Comparison of ENCODE assay signal across 14 cellular contexts in the genomic region with DNA sequence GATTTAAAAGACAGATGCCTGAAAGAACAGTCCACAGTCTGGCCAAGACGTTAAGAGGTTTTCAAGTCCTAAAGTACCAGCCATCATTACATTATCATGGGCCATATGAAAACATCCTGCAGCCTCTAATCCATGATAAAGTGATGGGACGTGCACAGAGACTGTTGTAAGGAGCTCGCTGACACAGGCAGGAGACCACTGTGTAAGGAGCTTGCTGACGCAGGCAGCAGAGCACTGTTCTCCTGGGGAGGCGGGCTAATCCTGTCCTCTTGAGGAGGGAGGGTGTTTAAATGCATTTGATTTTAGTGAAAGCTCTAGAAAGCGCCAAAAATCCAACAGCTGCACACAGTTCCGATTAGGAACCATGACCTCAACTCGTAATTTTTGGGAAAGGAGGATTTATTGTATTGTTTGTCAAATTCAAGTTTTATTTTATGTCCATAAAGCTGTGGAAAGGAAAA. TPM values are rescaled to one million over a fixed set of nuclear protein-coding genes. Genes with fewer than 3 reads are reported as not detected.
DNase-seq lines count a peak whose midpoint lies in the region; ATAC-seq, FAIRE-seq and TF ChIP-seq lines count a peak whose summit lies in the region.
"Had no signal": no experiment of that assay in that cellular context is flagged by ENCODE, and none has a peak within 500 bp of the region (broad histone marks: within the 10 kb centered on the region; RNA-seq: fewer than 3 reads in every experiment).

No MANE protein-coding gene starts in this region.

- DNase-seq in HepG2 (ENCODE audit: low spot score) = no peak
- DNase-seq in right lobe of liver = no peak
- DNase-seq in fibroblast of villous mesenchyme (ENCODE audit: low read depth) = peak; percentile 81
- DNase-seq in nephron progenitor cell = peak; percentile 18
- DNase-seq in KBM-7 = no peak
- DNase-seq in H7 = no peak
- DNase-seq in activated T-helper 2 cell treated with anti-CD3 and anti-CD28 coated beads, Interferon-gamma antibody, Interleukin-2, Interleukin-4, amounts not matched to agents 10 μg/mL and 5 μg/mL and 100 μg/mL, durations not matched to agents 14 hours and 24 hours and 36 hours (ENCODE audit: low spot score) = no peak
- DNase-seq: activated CD4-positive, CD25-positive, alpha-beta regulatory T cell treated with anti-CD3 and anti-CD28 coated beads, Interleukin-2, amount 50 U/mL, for 72 hours; activated T-cell treated with anti-CD3 and anti-CD28 coated beads, Interleukin-2, amount 50 U/mL, for 48 hours; DND-41; substantia nigra had no signal

- H3K4me3 ChIP-seq in HepG2 (replicated peaks in 1 of 3; ENCODE audit: insufficient read depth in 1 of 3, low read depth in 2 of 3, low read length in 3 of 3) (peak overlapping the region in 2 of 3 experiments; percentile 67; a peak in 4 of 6 replicates), right lobe of liver (no peak overlapping the region), fibroblast of villous mesenchyme (ENCODE audit: low read depth, low read length) (no peak overlapping the region), H7 (ENCODE audit: insufficient read depth, low read depth, low read length) (no peak overlapping the region)

- H3K79me2 ChIP-seq in HepG2 (ENCODE audit: insufficient read depth, low read length) = peaks cover 6% of the 10 kb centered on the region

- H3K27ac Mint-ChIP-seq in nephron progenitor cell = peak overlapping the region; percentile 97
- no peak overlapping the region for H3K27ac Mint-ChIP-seq in activated T-helper 2 cell treated with anti-CD3 and anti-CD28 coated beads, Interferon-gamma antibody, Interleukin-2, Interleukin-4, amounts not matched to agents 10 μg/mL and 5 μg/mL and 100 μg/mL, durations not matched to agents 14 hours and 24 hours and 36 hours

- no peak for TF ChIP-seq POLR2A in HepG2 (IDR thresholded peaks at IDR 0.05; ENCODE audit: insufficient read depth in 1 of 2, low read depth in 2 of 2, low read length in 2 of 2)
- TF ChIP-seq POLR2A in right lobe of liver (IDR thresholded peaks at IDR 0.05) = no peak

- POLR2A ChIA-PET in HepG2 (lab: Yijun Ruan, JAX) = interaction anchor here (1.8 to 2.5 kb wide), 3 partner anchors 10 to 117 kb away, joined by 4 to 11 read pairs (median 10); no protein-coding TSS in a partner anchor

- H3K27me3 ChIP-seq in HepG2 (ENCODE audit: control insufficient read depth in 1 of 2, insufficient read depth in 2 of 2, low read length in 2 of 2) = no peaks in the 10 kb centered on the region
- H3K27me3 ChIP-seq in right lobe of liver = no peaks in the 10 kb centered on the region
- no peaks in the 10 kb centered on the region for H3K27me3 ChIP-seq in H7 (ENCODE audit: control insufficient read depth, insufficient read depth, low read length)

- H3K4me3 Mint-ChIP-seq in nephron progenitor cell = no peak overlapping the region
- no peak overlapping the region for H3K4me3 Mint-ChIP-seq in activated T-helper 2 cell treated with anti-CD3 and anti-CD28 coated beads, Interferon-gamma antibody, Interleukin-2, Interleukin-4, amounts not matched to agents 10 μg/mL and 5 μg/mL and 100 μg/mL, durations not matched to agents 14 hours and 24 hours and 36 hours (ENCODE audit: low read depth)

- whole genome bisulfite sequencing in HepG2 (ENCODE audit: low lambda C conversion rate) = 53% methylated on average over 8 of the region's 8 CpGs
- WGBS in right lobe of liver (ENCODE audit: insufficient coverage, low coverage, low lambda C conversion rate, missing lambda C conversion rate) = 73% methylated on average over 5 of the region's 8 CpGs

- H3K36me3 Mint-ChIP-seq in nephron progenitor cell (ENCODE audit: low read depth) = peaks cover 8% of the 10 kb centered on the region
- H3K36me3 Mint-ChIP-seq in activated T-helper 2 cell treated with anti-CD3 and anti-CD28 coated beads, Interferon-gamma antibody, Interleukin-2, Interleukin-4, amounts not matched to agents 10 μg/mL and 5 μg/mL and 100 μg/mL, durations not matched to agents 14 hours and 24 hours and 36 hours (ENCODE audit: low read depth) = no peaks in the 10 kb centered on the region

- H3K4me1 ChIP-seq in HepG2 (ENCODE audit: insufficient read depth, low read length) (peaks cover 50% of the 10 kb centered on the region), right lobe of liver (peaks cover 0 to 17% (median 4%) of the 10 kb centered on the region in 4 donors)

- no peak for FAIRE-seq in HepG2 (lab: Jason Lieb, UNC)
- FAIRE-seq: keratinocyte had no signal

- H3K9me3 ChIP-seq in HepG2 (ENCODE audit: low read length) (no peaks in the 10 kb centered on the region), right lobe of liver (no peaks in the 10 kb centered on the region)

- H3K9me3 Mint-ChIP-seq in nephron progenitor cell = peaks cover 12% of the 10 kb centered on the region
- peaks cover 3% of the 10 kb centered on the region for H3K9me3 Mint-ChIP-seq in activated T-helper 2 cell treated with anti-CD3 and anti-CD28 coated beads, Interferon-gamma antibody, Interleukin-2, Interleukin-4, amounts not matched to agents 10 μg/mL and 5 μg/mL and 100 μg/mL, durations not matched to agents 14 hours and 24 hours and 36 hours

- peaks cover 4% of the 10 kb centered on the region for H3K27me3 Mint-ChIP-seq in nephron progenitor cell (ENCODE audit: low read depth, poor library complexity)
- H3K27me3 Mint-ChIP-seq in activated T-helper 2 cell treated with anti-CD3 and anti-CD28 coated beads, Interferon-gamma antibody, Interleukin-2, Interleukin-4, amounts not matched to agents 10 μg/mL and 5 μg/mL and 100 μg/mL, durations not matched to agents 14 hours and 24 hours and 36 hours (ENCODE audit: low read depth) = no peaks in the 10 kb centered on the region

- no peak overlapping the region for H2AFZ ChIP-seq in HepG2 (ENCODE audit: low read length)
- H2AFZ ChIP-seq: parathyroid adenoma had no signal

- H3K9ac ChIP-seq in HepG2 (ENCODE audit: insufficient read depth, low read depth, low read length) = peak overlapping the region; percentile 72
- H3K9ac ChIP-seq: parathyroid adenoma had no signal

- in situ Hi-C loops in HepG2 (cut with HindIII; ENCODE audit: extremely low pct_ligation_motif_present, low pct_unique_long_range_greater_than_20kb) = no loop called here
- in situ Hi-C loops in KBM-7 (cut with MboI; ENCODE audit: low pct_unique_long_range_greater_than_20kb, low sequenced_read_pairs) = no loop called here

- no peaks in the 10 kb centered on the region for H4K20me1 ChIP-seq in HepG2 (ENCODE audit: insufficient read depth, low read length)

- no peak for TF ChIP-seq EP300 in HepG2 (IDR thresholded peaks at IDR 0.05; ENCODE audit: low read depth in 2 of 2, low read length in 2 of 2)
- TF ChIP-seq EP300 in HepG2 (CRISPR knock-in tag; IDR thresholded peaks at IDR 0.05; ENCODE audit: borderline replicate concordance) = no peak

- TF ChIP-seq CTCF in HepG2 (CRISPR knock-in tag; IDR thresholded peaks at IDR 0.05) (no peak), right lobe of liver (IDR thresholded peaks at IDR 0.05) (no peak), fibroblast of villous mesenchyme (IDR thresholded peaks at IDR 0.05; ENCODE audit: insufficient read depth, low read depth, low read length) (no peak), nephron progenitor cell (IDR thresholded peaks at IDR 0.05) (no peak)

- intact Hi-C loops in HepG2 (cut with micrococcal nuclease; ENCODE audit: unreplicated experiment) = loop anchor here (1.0 kb wide), 1 partner anchor 17 kb away; no protein-coding TSS in a partner anchor
- intact Hi-C loops in right lobe of liver (cut with DNase I) = no loop called here
- intact Hi-C loops in activated T-helper 2 cell treated with anti-CD3 and anti-CD28 coated beads, Interferon-gamma antibody, Interleukin-2, Interleukin-4, amounts not matched to agents 10 μg/mL and 5 μg/mL and 100 μg/mL, durations not matched to agents 14 hours and 24 hours and 36 hours (cut with micrococcal nuclease) = no loop called here

- H3K4me2 ChIP-seq in HepG2 (ENCODE audit: low read depth, low read length) = peak overlapping the region; percentile 89

- no peak for TF ChIP-seq RAD21 in HepG2 (CRISPR knock-in tag; IDR thresholded peaks at IDR 0.05)

- BruUV-seq in HepG2 (replicated peaks; lab: Mats Ljungman, UMichigan) = no TSS peak

- H3K4me1 Mint-ChIP-seq in nephron progenitor cell = peaks cover 53% of the 10 kb centered on the region
- H3K4me1 Mint-ChIP-seq in activated T-helper 2 cell treated with anti-CD3 and anti-CD28 coated beads, Interferon-gamma antibody, Interleukin-2, Interleukin-4, amounts not matched to agents 10 μg/mL and 5 μg/mL and 100 μg/mL, durations not matched to agents 14 hours and 24 hours and 36 hours (ENCODE audit: low read depth) = no peaks in the 10 kb centered on the region

- peak; percentile 14; the same call in 2 of the 3 replicates for ATAC-seq in HepG2
- ATAC-seq in right lobe of liver = no peak
- no peak for ATAC-seq in GM18498 (IDR thresholded peaks at IDR 0.05; ENCODE audit: unreplicated experiment)

- CTCF ChIA-PET in HepG2 (lab: Yijun Ruan, JAX; ENCODE audit: low intra/inter-chr PET ratio, low total read pairs) = no interaction called here

- H3K36me3 ChIP-seq in HepG2 (replicated peaks in 1 of 2; ENCODE audit: control insufficient read depth in 1 of 2, insufficient read depth in 2 of 2, low read length in 2 of 2) = no peaks in the 10 kb centered on the region
- H3K36me3 ChIP-seq in right lobe of liver = no peaks in the 10 kb centered on the region
- H3K36me3 ChIP-seq in H7 (replicated peaks; ENCODE audit: control insufficient read depth, insufficient read depth, low read length) = no peaks in the 10 kb centered on the region

- H3K27ac ChIP-seq in HepG2 (ENCODE audit: extremely low read length, insufficient read depth, low read length) (peak overlapping the region; percentile 88), right lobe of liver (no peak overlapping the region)
- H3K27ac ChIP-seq: parathyroid adenoma had no signal

RNA-seq across cellular contexts. Expression of a gene that starts 16.9 kb away (rescaled TPM):
- 4.8 and 12.1 TPM in 2 replicates for total RNA-seq in HepG2 (2016; rRNA removed; fragmentation: Illumina TruSeq; extraction: Trizol)
- 0.97 and 1.0 TPM in 2 replicates for total RNA-seq in HepG2 (2016; cell fraction: cytosol; rRNA removed; fragmentation: Illumina TruSeq; extraction: Trizol; ENCODE audit: low read depth)
- total RNA-seq in HepG2 (2016; cell fraction: insoluble cytoplasmic fraction; rRNA removed; fragmentation: Illumina TruSeq; extraction: Trizol) = 3.3 and 10.0 TPM in 2 replicates
- total RNA-seq in HepG2 (2016; cell fraction: membrane; rRNA removed; fragmentation: Illumina TruSeq; extraction: Trizol) = 1.7 and 3.2 TPM in 2 replicates
- total RNA-seq in HepG2 (2016; cell fraction: nucleus; rRNA removed; fragmentation: Illumina TruSeq; extraction: Trizol) = 20.3 and 24.1 TPM in 2 replicates
- polyA plus RNA-seq in HepG2 (2011; rRNA removed) = 3.8 and 3.9 TPM in 2 replicates
- 2.1 and 2.3 TPM in 2 replicates for polyA plus RNA-seq in HepG2 (2011; cell fraction: cytosol; rRNA removed)
- 14.8 and 16.4 TPM in 2 replicates for polyA plus RNA-seq in HepG2 (2011; cell fraction: nucleus; rRNA removed)
- polyA plus RNA-seq in HepG2 (2012) = 4.0 and 4.8 TPM in 2 replicates
- 0.19 and 0.84 TPM in 2 replicates for polyA plus RNA-seq in HepG2 (2016; cell fraction: cytosol; fragmentation: Illumina TruSeq; extraction: Trizol; ENCODE audit: low read depth)
- polyA plus RNA-seq in HepG2 (2016; cell fraction: insoluble cytoplasmic fraction; fragmentation: Illumina TruSeq; extraction: Trizol; ENCODE audit: low read depth) = 2.5 and 3.2 TPM in 2 replicates
- polyA plus RNA-seq in HepG2 (2016; cell fraction: membrane; fragmentation: Illumina TruSeq; extraction: Trizol; ENCODE audit: low read depth) = 0.45 and 0.66 TPM in 2 replicates
- 13.7 TPM in 2 replicates for polyA plus RNA-seq in HepG2 (2016; cell fraction: nucleus; fragmentation: Illumina TruSeq; extraction: Trizol; ENCODE audit: insufficient read depth, low read depth)
- 7.7 and 11.4 TPM in 2 replicates for polyA minus RNA-seq in HepG2 (2011; rRNA and poly(A)+ RNA removed; ENCODE audit: low replicate concordance)
- polyA minus RNA-seq in HepG2 (2011; cell fraction: cytosol; rRNA and poly(A)+ RNA removed) = 4.8 and 7.2 TPM in 2 replicates
- polyA minus RNA-seq in HepG2 (2011; cell fraction: nucleus; rRNA and poly(A)+ RNA removed) = 30.3 and 30.4 TPM in 2 replicates
- total RNA-seq in right lobe of liver = 10 to 100 TPM; 12.3 to 15.1 (median 13.6) TPM
- 7.8 and 11.9 TPM in 2 replicates for total RNA-seq in fibroblast of villous mesenchyme
- total RNA-seq in H7 (2014; rRNA removed; shearing (Covaris generic)) = 14.5 and 17.2 TPM in 2 replicates
- 9.8 and 16.5 TPM in 2 replicates for total RNA-seq in activated T-helper 2 cell treated with anti-CD3 and anti-CD28 coated beads, Interferon-gamma antibody, Interleukin-2, Interleukin-4, amounts not matched to agents 10 μg/mL and 5 μg/mL and 100 μg/mL, durations not matched to agents 14 hours and 24 hours and 36 hours

Comparison
In these comparisons a context has a peak if more than half of its experiments do, and no peak if none do; other contexts are left out.
1. H3K4me3 ChIP-seq: peak in HepG2 (2 of 3); none in right lobe of liver (0 of 3), fibroblast of villous mesenchyme (single experiment) and H7 (single experiment).
2. DNase-seq: peak in fibroblast of villous mesenchyme (single experiment) and nephron progenitor cell (single experiment); none in HepG2 (single experiment), right lobe of liver (0 of 3), KBM-7 (single experiment), H7 (single experiment) and activated T-helper 2 cell treated with anti-CD3 and anti-CD28 coated beads, Interferon-gamma antibody, Interleukin-2, Interleukin-4, amounts not matched to agents 10 μg/mL and 5 μg/mL and 100 μg/mL, durations not matched to agents 14 hours and 24 hours and 36 hours (single experiment).